ENCODE assay signal across 8 cellular contexts in the genomic region with DNA sequence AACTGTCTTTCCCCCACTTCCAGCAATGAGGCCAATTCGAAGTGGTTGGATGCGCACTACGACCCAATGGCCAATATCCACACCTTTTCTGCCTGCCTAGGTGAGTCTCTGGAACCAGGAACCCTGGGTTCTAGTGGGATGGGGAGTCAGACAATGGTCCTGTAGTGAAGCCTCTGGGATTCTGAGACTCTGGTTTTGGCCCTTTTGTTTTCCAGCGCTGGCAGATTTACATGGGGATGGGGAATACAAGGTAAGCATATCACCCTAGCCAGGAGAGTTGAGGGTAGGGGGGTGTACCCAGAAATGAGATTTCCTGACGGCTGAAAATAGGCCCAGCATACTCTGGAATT. TPM values are rescaled to one million over a fixed set of nuclear protein-coding genes. Genes with fewer than 3 reads are reported as not detected.
DNase-seq lines count a peak whose midpoint lies in the region; ATAC-seq and TF ChIP-seq lines count a peak whose summit lies in the region.

No MANE protein-coding gene starts in this region.

- H3K27ac Mint-ChIP-seq in activated T-cell treated with anti-CD3 and anti-CD28 coated beads, Interleukin-2, amount 50 U/mL, for 24 hours: peak overlapping the region; percentile 77

- H3K9me3 Mint-ChIP-seq in activated T-cell treated with anti-CD3 and anti-CD28 coated beads, Interleukin-2, amount 50 U/mL, for 24 hours: no peaks in the 10 kb centered on the region

- peak overlapping the region; percentile 83 for H3K4me3 ChIP-seq in astrocyte of the cerebellum (ENCODE audit: low read depth, low read length)
- peak overlapping the region; percentile 97 for H3K4me3 ChIP-seq in lower lobe of right lung
- peak overlapping the region; percentile 85 to 95 for H3K4me3 ChIP-seq in tibial artery

- H3K27me3 ChIP-seq in lower lobe of right lung (ENCODE audit: low read depth) (no peaks in the 10 kb centered on the region), tibial artery (no peaks in the 10 kb centered on the region)

- H3K4me3 Mint-ChIP-seq in activated T-cell treated with anti-CD3 and anti-CD28 coated beads, Interleukin-2, amount 50 U/mL, for 24 hours: peak overlapping the region; percentile 95

- H3K9me3 ChIP-seq in lower lobe of right lung (no peaks in the 10 kb centered on the region), tibial artery (no peaks in the 10 kb centered on the region)

- intact Hi-C loops in lower lobe of right lung (cut with DNase I): no loop called here
- intact Hi-C loops in tibial artery (cut with DNase I; ENCODE audit: low total_unique reads): no loop called here

- no peaks in the 10 kb centered on the region for H3K27me3 Mint-ChIP-seq in activated T-cell treated with anti-CD3 and anti-CD28 coated beads, Interleukin-2, amount 50 U/mL, for 24 hours

- in situ Hi-C loops in astrocyte of the cerebellum (cut with HindIII; ENCODE audit: low sequenced_read_pairs): no loop called here

- H3K4me1 ChIP-seq in lower lobe of right lung (peaks cover 15% of the 10 kb centered on the region), tibial artery (peaks cover 0 to 16% (median 11%) of the 10 kb centered on the region in 4 donors)

- ATAC-seq in lower lobe of right lung (no peak), GM18858 (IDR thresholded peaks at IDR 0.05; ENCODE audit: unreplicated experiment) (no peak), HG03354 (IDR thresholded peaks at IDR 0.05; ENCODE audit: poor library complexity, severe bottlenecking, unreplicated experiment) (no peak)

- H3K27ac ChIP-seq in lower lobe of right lung (peak overlapping the region; percentile 44), tibial artery (peak overlapping the region; percentile 70 to 78)

- TF ChIP-seq CTCF in astrocyte of the cerebellum (IDR thresholded peaks at IDR 0.05; ENCODE audit: low read depth, low read length, missing control alignments): no peak
- no peak for TF ChIP-seq CTCF in lower lobe of right lung (IDR thresholded peaks at IDR 0.05)
- no peak for TF ChIP-seq CTCF in tibial artery (IDR thresholded peaks at IDR 0.05)

- H3K36me3 Mint-ChIP-seq in activated T-cell treated with anti-CD3 and anti-CD28 coated beads, Interleukin-2, amount 50 U/mL, for 24 hours (ENCODE audit: low read depth): peaks cover 68% of the 10 kb centered on the region

- H3K36me3 ChIP-seq in lower lobe of right lung (peaks cover 25% of the 10 kb centered on the region), tibial artery (peaks cover 0 to 33% (median 0%) of the 10 kb centered on the region in 3 donors)

- DNase-seq in activated T-cell treated with anti-CD3 and anti-CD28 coated beads, Interleukin-2, amount 50 U/mL, for 24 hours: no peak
- no peak for DNase-seq in activated T-cell treated with anti-CD3 and anti-CD28 coated beads, Interleukin-2, amount 50 U/mL, for 48 hours
- DNase-seq in astrocyte of the cerebellum (ENCODE audit: low read depth): no peak
- DNase-seq in lower lobe of right lung: no peak
- no peak for DNase-seq in tibial artery
- no peak for DNase-seq in T-helper 9 cell

- peaks cover 22% of the 10 kb centered on the region for H3K4me1 Mint-ChIP-seq in activated T-cell treated with anti-CD3 and anti-CD28 coated beads, Interleukin-2, amount 50 U/mL, for 24 hours (ENCODE audit: low read depth)

RNA-seq across cellular contexts. Expression of a gene that starts 0.5 kb away (rescaled TPM):
- total RNA-seq in lower lobe of right lung: 41.4 TPM

RNA-seq across cellular contexts. Expression of a gene that starts 30.7 kb away (rescaled TPM):
- total RNA-seq in lower lobe of right lung: 32.7 TPM

RNA-seq across cellular contexts. Expression of a gene that starts 34.9 kb away (rescaled TPM):
- total RNA-seq in lower lobe of right lung: 14.9 TPM

RNA-seq across cellular contexts. Expression of a gene that starts 35.7 kb away (rescaled TPM):
- total RNA-seq in lower lobe of right lung: 0.24 TPM

RNA-seq across cellular contexts. Expression of a gene that starts 44.3 kb away (rescaled TPM):
- total RNA-seq in lower lobe of right lung: 21.4 TPM
